8 cellular contexts compared by ENCODE assay signal in genomic region chr4:55547461-55547770, GRCh38. TPM values are rescaled to one million over a fixed set of nuclear protein-coding genes. Genes with fewer than 3 reads are reported as not detected.
DNase-seq lines count a peak whose midpoint lies in the region; ATAC-seq and TF ChIP-seq lines count a peak whose summit lies in the region.

No MANE protein-coding gene starts in this region.

- H3K4me3 ChIP-seq in CD4-positive, CD25-positive, alpha-beta regulatory T cell (ENCODE audit: low read depth, low read length), result peak overlapping the region; percentile 82
- peak overlapping the region; percentile 74 for H3K4me3 ChIP-seq in MM.1S (ENCODE audit: low read length)
- H3K4me3 ChIP-seq in cardiac fibroblast (replicated peaks in 1 of 2; ENCODE audit: low read depth in 2 of 2, low read length in 2 of 2), result peak overlapping the region; percentile 76 to 78
- H3K4me3 ChIP-seq in lung, result peak overlapping the region; percentile 71
- H3K4me3 ChIP-seq in upper lobe of left lung, result peak overlapping the region; percentile 90 to 98 (median 90)

- WGBS in lung, 2 donors, result 3% methylated on average over 10 of the region's 10 CpGs
- WGBS in upper lobe of left lung, 2 donors, result 2% methylated on average over 10 of the region's 10 CpGs

- TF ChIP-seq CTCF in MM.1S (IDR thresholded peaks at IDR 0.05; ENCODE audit: low read length) (no peak), cardiac fibroblast (IDR thresholded peaks at IDR 0.05; ENCODE audit: low read depth, low read length) (no peak), lung (IDR thresholded peaks at IDR 0.05; ENCODE audit: control extremely low read depth, extremely low read depth) (no peak), upper lobe of left lung (IDR thresholded peaks at IDR 0.05) (no peak)

- no peaks in the 10 kb centered on the region for H3K36me3 Mint-ChIP-seq in CD4-positive, CD25-positive, alpha-beta regulatory T cell

- H3K79me2 ChIP-seq in MM.1S (ENCODE audit: low read length), result peaks cover 31% of the 10 kb centered on the region

- no peaks in the 10 kb centered on the region for H3K9me2 ChIP-seq in MM.1S (replicated peaks; ENCODE audit: insufficient read depth, low read length)

- ATAC-seq in CD4-positive, CD25-positive, alpha-beta regulatory T cell (ENCODE audit: low read depth in 2 of 2), result no peak
- peak; percentile 0 for ATAC-seq in lung (ENCODE audit: insufficient read depth, low FRiP score)
- ATAC-seq in upper lobe of left lung (ENCODE audit: low FRiP score in 2 of 2), result peak in 1 of 2 donors; percentile 39
- no peak for ATAC-seq in HG03571 (IDR thresholded peaks at IDR 0.05; ENCODE audit: unreplicated experiment)

- H3K4me1 Mint-ChIP-seq in CD4-positive, CD25-positive, alpha-beta regulatory T cell, result peaks cover 33 to 45% (median 42%) of the 10 kb centered on the region in 4 donors

- no peak for DNase-seq in CD4-positive, CD25-positive, alpha-beta regulatory T cell
- DNase-seq in MM.1S, result no peak
- peak in 1 of 2 donors; percentile 58 for DNase-seq in cardiac fibroblast (ENCODE audit: low read depth in 2 of 2)
- no peak for DNase-seq in lung (ENCODE audit: low spot score)
- peak; percentile 23 to 29 for DNase-seq in upper lobe of left lung
- no peak for DNase-seq in dedifferentiated amniotic fluid mesenchymal stem cell (ENCODE audit: extremely low spot score)
- DNase-seq in retina, result no peak

- no peak for TF ChIP-seq POLR2A in upper lobe of left lung (IDR thresholded peaks at IDR 0.05)

- peak overlapping the region; percentile 90 for H2AFZ ChIP-seq in MM.1S (ENCODE audit: low read length)

- H3K27me3 ChIP-seq in CD4-positive, CD25-positive, alpha-beta regulatory T cell (ENCODE audit: control insufficient read depth, insufficient read depth, low read length), result no peaks in the 10 kb centered on the region
- H3K27me3 ChIP-seq in MM.1S (replicated peaks; ENCODE audit: insufficient read depth, low read length) (no peaks in the 10 kb centered on the region), lung (ENCODE audit: control insufficient read depth, insufficient read depth) (no peaks in the 10 kb centered on the region), upper lobe of left lung (no peaks in the 10 kb centered on the region)

- H3K4me2 ChIP-seq in MM.1S (ENCODE audit: low read depth, low read length), result peak overlapping the region; percentile 91

- peaks cover 24% of the 10 kb centered on the region for H3K4me1 ChIP-seq in CD4-positive, CD25-positive, alpha-beta regulatory T cell (ENCODE audit: control insufficient read depth, insufficient read depth, low read length, poor library complexity, severe bottlenecking)
- H3K4me1 ChIP-seq in MM.1S (ENCODE audit: low read length) (peaks cover 9% of the 10 kb centered on the region), lung (ENCODE audit: control insufficient read depth in 2 of 2, insufficient read depth in 2 of 2, low read length in 2 of 2) (peaks cover 0 to 7% of the 10 kb centered on the region in 2 donors), upper lobe of left lung (peaks cover 12 to 26% (median 15%) of the 10 kb centered on the region in 4 donors)

- no peaks in the 10 kb centered on the region for H4K20me1 ChIP-seq in MM.1S (ENCODE audit: insufficient read depth, low read length)

- H3K27me3 Mint-ChIP-seq in CD4-positive, CD25-positive, alpha-beta regulatory T cell, result peaks cover 24% of the 10 kb centered on the region

- H3K9ac ChIP-seq in MM.1S (ENCODE audit: low read length), result peak overlapping the region; percentile 78; the same call in 1 of the 2 replicates

- TF ChIP-seq EP300 in upper lobe of left lung (IDR thresholded peaks at IDR 0.05), result no peak

- no peaks in the 10 kb centered on the region for H3K36me3 ChIP-seq in CD4-positive, CD25-positive, alpha-beta regulatory T cell (ENCODE audit: control insufficient read depth, insufficient read depth, low read length)
- no peaks in the 10 kb centered on the region for H3K36me3 ChIP-seq in MM.1S (replicated peaks; ENCODE audit: insufficient read depth, low read length)
- H3K36me3 ChIP-seq in lung (ENCODE audit: control insufficient read depth in 2 of 2, insufficient read depth in 2 of 2, low read length in 2 of 2), result no peaks in the 10 kb centered on the region
- no peaks in the 10 kb centered on the region for H3K36me3 ChIP-seq in upper lobe of left lung

- peaks cover 23% of the 10 kb centered on the region for H3F3A ChIP-seq in MM.1S (ENCODE audit: insufficient read depth, low read length)

- H3K4me3 Mint-ChIP-seq in CD4-positive, CD25-positive, alpha-beta regulatory T cell, result peak overlapping the region; percentile 91 to 98 (median 95)

- H3K27ac ChIP-seq in CD4-positive, CD25-positive, alpha-beta regulatory T cell (ENCODE audit: insufficient read depth, low read length, poor library complexity, severe bottlenecking), result peak overlapping the region; percentile 85
- H3K27ac ChIP-seq in MM.1S (ENCODE audit: low read length), result no peak overlapping the region; the same call in 1 of the 2 replicates
- H3K27ac ChIP-seq in lung (ENCODE audit: low read depth in 1 of 2, low read length in 1 of 2), result peak overlapping the region; percentile 97 to 98
- H3K27ac ChIP-seq in upper lobe of left lung, result peak overlapping the region; percentile 98 to 100 (median 99)

- H3K27ac Mint-ChIP-seq in CD4-positive, CD25-positive, alpha-beta regulatory T cell, result peak overlapping the region; percentile 48 to 93 (median 90)

- H3K9me3 ChIP-seq in CD4-positive, CD25-positive, alpha-beta regulatory T cell (ENCODE audit: control insufficient read depth in 2 of 2, low read length in 2 of 2), result no peaks in the 10 kb centered on the region
- H3K9me3 ChIP-seq in MM.1S (replicated peaks; ENCODE audit: insufficient read depth, low read length) (no peaks in the 10 kb centered on the region), lung (ENCODE audit: control insufficient read depth in 2 of 2, insufficient read depth in 1 of 2, low read length in 1 of 2) (no peaks in the 10 kb centered on the region), upper lobe of left lung (no peaks in the 10 kb centered on the region)

- no peaks in the 10 kb centered on the region for H3K9me3 Mint-ChIP-seq in CD4-positive, CD25-positive, alpha-beta regulatory T cell

RNA-seq across cellular contexts. Expression of gene CLOCK, which starts 0.7 kb away (rescaled TPM):
- total RNA-seq in CD4-positive, CD25-positive, alpha-beta regulatory T cell, result 16.6 TPM
- polyA plus RNA-seq in CD4-positive, CD25-positive, alpha-beta regulatory T cell, result 1 to 10 TPM; 4.6 to 8.9 (median 7.9) TPM
- 10 to 100 TPM; 22.2 to 29.7 TPM for total RNA-seq in lung
- 1 to 10 TPM; 6.2 to 7.2 TPM for polyA plus RNA-seq in lung
- total RNA-seq in upper lobe of left lung, result 10 to 100 TPM; 10.2 to 39.6 (median 22.2) TPM

RNA-seq across cellular contexts. Expression of gene PDCL2, which starts 44.6 kb away (rescaled TPM):
- not detected for total RNA-seq in CD4-positive, CD25-positive, alpha-beta regulatory T cell
- not detected for polyA plus RNA-seq in CD4-positive, CD25-positive, alpha-beta regulatory T cell
- total RNA-seq in lung (not detected), upper lobe of left lung (not detected)
- polyA plus RNA-seq in lung, result not detected

Comparison
In these comparisons a context has a peak if more than half of its experiments do, and no peak if none do; other contexts are left out.
1. DNase-seq: peak in upper lobe of left lung (2 of 2); none in CD4-positive, CD25-positive, alpha-beta regulatory T cell (0 of 3), MM.1S (single experiment), lung (single experiment), dedifferentiated amniotic fluid mesenchymal stem cell (single experiment) and retina (single experiment).
2. Peak in every context shown above with its lines, with median percentiles within 50 percentile points of each other: H3K4me3 ChIP-seq.